Comparison of ENCODE assay signal across 1 cellular context in the genomic region with DNA sequence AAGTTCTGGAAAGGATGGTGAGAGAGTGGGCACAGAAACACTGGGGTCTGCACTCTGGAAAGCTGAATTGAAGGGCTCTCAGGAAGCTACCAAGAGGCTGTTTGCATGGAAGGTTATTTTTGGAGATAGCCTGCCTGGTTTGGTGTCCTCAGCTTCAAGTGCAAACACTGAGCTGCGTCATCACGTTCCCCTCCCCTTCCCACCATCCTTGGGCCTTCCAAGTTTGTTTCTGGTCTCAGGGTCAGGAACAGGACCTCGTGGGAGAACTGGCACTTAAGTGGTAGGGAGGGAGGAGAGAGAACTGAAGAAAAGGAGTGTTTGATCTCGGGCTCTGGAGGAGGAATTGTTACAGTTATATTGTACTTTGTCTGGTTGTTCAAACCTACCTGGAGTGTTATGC.
TF ChIP-seq lines count a peak whose summit lies in the region.

No MANE protein-coding gene starts in this region.

TF ChIP-seq in IMR-90, 13 proteins besides CTCF, POLR2A, EP300 and RAD21:
- no peak for TF ChIP-seq BHLHE40 (IDR thresholded peaks at IDR 0.05; ENCODE audit: low read depth, low read length)
- TF ChIP-seq, protein P1, sequence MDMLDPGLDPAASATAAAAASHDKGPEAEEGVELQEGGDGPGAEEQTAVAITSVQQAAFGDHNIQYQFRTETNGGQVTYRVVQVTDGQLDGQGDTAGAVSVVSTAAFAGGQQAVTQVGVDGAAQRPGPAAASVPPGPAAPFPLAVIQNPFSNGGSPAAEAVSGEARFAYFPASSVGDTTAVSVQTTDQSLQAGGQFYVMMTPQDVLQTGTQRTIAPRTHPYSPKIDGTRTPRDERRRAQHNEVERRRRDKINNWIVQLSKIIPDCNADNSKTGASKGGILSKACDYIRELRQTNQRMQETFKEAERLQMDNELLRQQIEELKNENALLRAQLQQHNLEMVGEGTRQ (IDR thresholded peaks at IDR 0.05; ENCODE audit: low read depth, low read length): no peak
- TF ChIP-seq MAZ (IDR thresholded peaks at IDR 0.05; ENCODE audit: borderline replicate concordance, low read depth, low read length): no peak
- TF ChIP-seq RFX5 (IDR thresholded peaks at IDR 0.05; ENCODE audit: low read depth, low read length): no peak
- no peak for TF ChIP-seq RCOR1 (IDR thresholded peaks at IDR 0.05; ENCODE audit: insufficient replicate concordance, low read length)
- no peak for TF ChIP-seq FOS (IDR thresholded peaks at IDR 0.05; ENCODE audit: low read depth, low read length)
- TF ChIP-seq MXI1 (IDR thresholded peaks at IDR 0.05; ENCODE audit: borderline replicate concordance, low read depth, low read length): no peak
- TF ChIP-seq CHD1 (IDR thresholded peaks at IDR 0.05; ENCODE audit: low read depth, low read length): no peak
- no peak for TF ChIP-seq SMC3 (IDR thresholded peaks at IDR 0.05; ENCODE audit: low read depth, low read length)
- TF ChIP-seq, protein P2, sequence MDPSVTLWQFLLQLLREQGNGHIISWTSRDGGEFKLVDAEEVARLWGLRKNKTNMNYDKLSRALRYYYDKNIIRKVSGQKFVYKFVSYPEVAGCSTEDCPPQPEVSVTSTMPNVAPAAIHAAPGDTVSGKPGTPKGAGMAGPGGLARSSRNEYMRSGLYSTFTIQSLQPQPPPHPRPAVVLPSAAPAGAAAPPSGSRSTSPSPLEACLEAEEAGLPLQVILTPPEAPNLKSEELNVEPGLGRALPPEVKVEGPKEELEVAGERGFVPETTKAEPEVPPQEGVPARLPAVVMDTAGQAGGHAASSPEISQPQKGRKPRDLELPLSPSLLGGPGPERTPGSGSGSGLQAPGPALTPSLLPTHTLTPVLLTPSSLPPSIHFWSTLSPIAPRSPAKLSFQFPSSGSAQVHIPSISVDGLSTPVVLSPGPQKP (IDR thresholded peaks at IDR 0.05; ENCODE audit: borderline replicate concordance, low read depth, low read length): no peak
- TF ChIP-seq NFE2L2 (IDR thresholded peaks at IDR 0.05; ENCODE audit: low read depth, low read length): no peak
- no peak for TF ChIP-seq MAFK (IDR thresholded peaks at IDR 0.05; ENCODE audit: low read depth, low read length)
- TF ChIP-seq CEBPB (IDR thresholded peaks at IDR 0.05; ENCODE audit: low read depth, low read length): no peak
